Comparison of ENCODE assay signal across 25 cellular contexts in the genomic region with DNA sequence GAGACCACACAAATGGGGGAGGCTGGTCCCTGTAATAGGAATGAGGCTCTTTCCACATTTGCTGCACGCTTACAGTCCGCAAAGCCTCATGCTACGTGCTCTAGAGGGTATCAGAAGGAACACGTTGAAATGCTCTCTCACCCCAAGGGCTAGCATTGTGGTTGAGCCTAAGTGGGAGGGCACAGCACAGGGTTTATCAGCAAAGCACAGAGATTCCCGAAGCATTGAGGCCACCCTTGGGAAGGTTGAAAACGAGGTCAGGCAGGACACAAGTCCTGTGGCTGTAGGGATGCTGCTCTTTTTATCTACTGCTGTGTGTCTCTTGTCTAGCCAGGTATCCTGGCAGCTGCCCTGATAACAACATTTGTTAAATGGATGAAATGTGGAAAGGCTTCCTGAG.
"Had no signal": no experiment of that assay in that cellular context is flagged by ENCODE, and none has a peak within 500 bp of the region (broad histone marks: within the 10 kb centered on the region; RNA-seq: fewer than 3 reads in every experiment).

No MANE protein-coding gene starts in this region.

- H3K4me3 ChIP-seq: PC-9, Peyer's patch, SJCRH30 had no signal

- H3K9ac ChIP-seq: KMS-11 had no signal

- H3K27ac ChIP-seq: KMS-11, PC-9, Peyer's patch, SJCRH30 had no signal

- H2AFZ ChIP-seq: PC-9 had no signal

- H3K9me3 ChIP-seq: Peyer's patch, SJCRH30 had no signal

- H3K27me3 ChIP-seq: Peyer's patch, SJCRH30 had no signal

- DNase-seq: IMR-90; Kasumi-1; MV-4-11; NCI-H1048; NCI-H1105; NCI-H1417; NCI-H1436 treated with DMSO at 0.1 percent for 48 hours; NCI-H1694; NCI-H187 treated with DMSO at 0.1 percent for 48 hours; NCI-H2029 treated with DMSO at 0.1 percent for 48 hours; NCI-H2171 treated with DMSO at 0.1 percent for 48 hours; NCI-H345; NCI-H446 treated with DMSO at 0.1 percent for 48 hours; NCI-H524 treated with DMSO at 0.1 percent for 48 hours; NCI-H69; NCI-H774; NK-92 treated with Interleukin-12 subunit alpha and Interleukin-12 subunit beta, amount 100 ng/mL, for 24 hours; Peyer's patch; SHP77 treated with DMSO at 0.1 percent for 48 hours; SJCRH30 had no signal

- H3K4me1 ChIP-seq: Peyer's patch, SJCRH30 had no signal

- H3K36me3 ChIP-seq: Peyer's patch, SJCRH30 had no signal

- H3K4me2 ChIP-seq: KMS-11, PC-9 had no signal

- ATAC-seq: HepG2, Right ventricle myocardium inferior, SK-N-SH treated with all-trans-retinoic acid at 6 μM for 48 hours had no signal
